11 cellular contexts compared by ENCODE assay signal in genomic region chr5:68070641-68071191, GRCh38.
DNase-seq lines count a peak whose midpoint lies in the region; ATAC-seq and TF ChIP-seq lines count a peak whose summit lies in the region.
"Had no signal": no experiment of that assay in that cellular context is flagged by ENCODE, and none has a peak within 500 bp of the region (broad histone marks: within the 10 kb centered on the region; RNA-seq: fewer than 3 reads in every experiment).

No MANE protein-coding gene starts in this region.

- H3K4me2 ChIP-seq in OCI-LY3 (ENCODE audit: low read length) (peak overlapping the region; percentile 77), hepatocyte (no peak overlapping the region)

- ATAC-seq in GM18907 (IDR thresholded peaks at IDR 0.05; ENCODE audit: unreplicated experiment) (peak; percentile 97), HG02759 (IDR thresholded peaks at IDR 0.05; ENCODE audit: unreplicated experiment) (peak; percentile 94)

- no peaks in the 10 kb centered on the region for H3K9me3 ChIP-seq in OCI-LY3 (ENCODE audit: insufficient read depth, low read length)
- no peaks in the 10 kb centered on the region for H3K9me3 ChIP-seq in hepatocyte (ENCODE audit: low read depth)

- H3K79me2 ChIP-seq in OCI-LY3 (ENCODE audit: low read length) = no peaks in the 10 kb centered on the region
- no peaks in the 10 kb centered on the region for H3K79me2 ChIP-seq in hepatocyte

- H2AFZ ChIP-seq in OCI-LY3 (ENCODE audit: low read depth, low read length) = no peak overlapping the region
- H2AFZ ChIP-seq in hepatocyte = no peak overlapping the region

- DNase-seq in GM03348 (ENCODE audit: low spot score) (peak; percentile 34), NCI-H2029 (lab: John Stamatoyannopoulos, UW) (no peak), NCI-H526 treated with DMSO at 0.1 percent for 48 hours (lab: John Stamatoyannopoulos, UW) (no peak), hepatocyte (ENCODE audit: low spot score) (no peak), GDM1 (lab: John Stamatoyannopoulos, UW) (no peak)
- DNase-seq: immature natural killer cell, MM.1S had no signal

- peaks cover 20% of the 10 kb centered on the region for H3K27me3 ChIP-seq in OCI-LY3 (ENCODE audit: low read depth, low read length)
- H3K27me3 ChIP-seq in hepatocyte = no peaks in the 10 kb centered on the region
- H3K27me3 ChIP-seq: cardiac muscle cell had no signal

- TF ChIP-seq CTCF in OCI-LY3 (IDR thresholded peaks at IDR 0.05; ENCODE audit: low read depth, low read length) (no peak), hepatocyte (IDR thresholded peaks at IDR 0.05; ENCODE audit: poor library complexity) (no peak)

- 58% methylated on average over 2 of the region's 2 CpGs for WGBS in hepatocyte (ENCODE audit: low lambda C conversion rate, missing lambda C conversion rate)

- peak overlapping the region; percentile 77 for H3K27ac ChIP-seq in OCI-LY3 (ENCODE audit: low read length)
- H3K27ac ChIP-seq in hepatocyte = no peak overlapping the region
- H3K27ac ChIP-seq: cardiac muscle cell had no signal

- H3K9me2 ChIP-seq in hepatocyte (replicated peaks; ENCODE audit: insufficient read depth) = no peaks in the 10 kb centered on the region

- no peaks in the 10 kb centered on the region for H4K20me1 ChIP-seq in OCI-LY3 (ENCODE audit: insufficient read depth, low read length)
- H4K20me1 ChIP-seq in hepatocyte (ENCODE audit: insufficient read depth, poor library complexity, severe bottlenecking) = no peaks in the 10 kb centered on the region

- H3K4me3 ChIP-seq in OCI-LY3 (ENCODE audit: low read length) (peak overlapping the region; percentile 60), hepatocyte (no peak overlapping the region)
- H3K4me3 ChIP-seq: cardiac muscle cell had no signal

- H3K4me1 ChIP-seq in OCI-LY3 (ENCODE audit: low read length) (peaks cover 22% of the 10 kb centered on the region), hepatocyte (ENCODE audit: insufficient read depth) (no peaks in the 10 kb centered on the region)

- H3K9ac ChIP-seq in OCI-LY3 (ENCODE audit: low read length) = peak overlapping the region; percentile 45; the same call in 1 of the 2 replicates

- H3K36me3 ChIP-seq in OCI-LY3 (replicated peaks; ENCODE audit: low read depth, low read length) (no peaks in the 10 kb centered on the region), hepatocyte (replicated peaks; ENCODE audit: insufficient read depth, low read depth) (no peaks in the 10 kb centered on the region)
- H3K36me3 ChIP-seq: cardiac muscle cell had no signal
